Comparison of ENCODE assay signal across 1 cellular context in the genomic region with DNA sequence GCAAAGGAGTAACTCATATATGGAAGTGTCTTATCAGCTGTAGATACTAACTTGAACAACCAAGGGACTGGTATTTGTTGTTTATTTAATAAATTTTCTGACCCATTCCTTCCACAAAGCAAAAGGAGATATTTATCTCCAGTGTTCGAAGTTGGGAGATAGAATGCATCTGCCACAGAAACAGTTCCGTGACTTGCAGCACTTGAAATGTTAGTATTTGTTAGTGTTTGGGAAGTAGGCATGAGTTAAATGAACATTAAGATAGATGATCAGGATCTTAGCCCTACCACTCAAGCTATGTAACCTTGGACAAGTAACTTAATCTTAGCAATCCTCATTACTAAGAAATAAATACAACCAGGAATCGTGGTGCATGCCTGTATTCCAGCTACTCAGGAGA.
TF ChIP-seq lines count a peak whose summit lies in the region.

No MANE protein-coding gene starts in this region.

TF ChIP-seq in IMR-90, 13 proteins besides CTCF, POLR2A, EP300 and RAD21:
- no peak for TF ChIP-seq CEBPB (IDR thresholded peaks at IDR 0.05; ENCODE audit: low read depth, low read length)
